Comparison of ENCODE assay signal across 8 cellular contexts in genomic region chr12:56315256-56315625, GRCh38. TPM values are rescaled to one million over a fixed set of nuclear protein-coding genes. Genes with fewer than 3 reads are reported as not detected.
A peak's percentile ranks its signal among the peaks of the same experiment; 100 is the strongest.
DNase-seq lines count a peak whose midpoint lies in the region; ATAC-seq and TF ChIP-seq lines count a peak whose summit lies in the region.

No MANE protein-coding gene starts in this region.

- intact Hi-C loops in heart right ventricle (cut with DNase I) (loop anchor here in 5 of 10 donors (5.0 to 10.0 kb wide), 2 partner anchors 42 to 150 kb away; partner anchors contain the start of gene SPRYD4 (in 4 of the 5)), Right ventricle myocardium inferior (cut with DNase I) (no loop called here), gastrocnemius medialis (cut with DNase I; ENCODE audit: low total_unique reads) (loop anchor here (5.0 kb wide), 2 partner anchors 152 to 198 kb away; partner anchors contain the start of genes RPL41, SPRYD4 and ZC3H10)

- H3K36me3 ChIP-seq in heart right ventricle (peaks cover 0 to 74% (median 38%) of the 10 kb centered on the region in 9 donors), gastrocnemius medialis (peaks cover 0 to 53% of the 10 kb centered on the region in 2 donors)

- TF ChIP-seq CTCF in heart right ventricle (IDR thresholded peaks at IDR 0.05), result no peak
- TF ChIP-seq CTCF in gastrocnemius medialis (IDR thresholded peaks at IDR 0.05 in 4 of 5, conservative IDR thresholded peaks at IDR 0.05 in 1 of 5), result no peak

- in situ Hi-C loops in gastrocnemius medialis (cut with MboI; ENCODE audit: low sequenced_read_pairs in 4 of 4), result no loop called here

- H3K4me3 Mint-ChIP-seq in activated naive CD8-positive, alpha-beta T cell treated with anti-CD3 and anti-CD28 coated beads for 36 hours, result peak overlapping the region; percentile 98

- peak in 6 of 8 donors; percentile 0 to 6 (median 2) for ATAC-seq in heart right ventricle
- no peak for ATAC-seq in Right ventricle myocardium inferior
- no peak for ATAC-seq in gastrocnemius medialis
- ATAC-seq in HG03097 (IDR thresholded peaks at IDR 0.05; ENCODE audit: low FRiP score, unreplicated experiment), result no peak
- ATAC-seq in HG03354 (IDR thresholded peaks at IDR 0.05; ENCODE audit: poor library complexity, severe bottlenecking, unreplicated experiment), result no peak
- no peak for ATAC-seq in GM19324 (IDR thresholded peaks at IDR 0.05; ENCODE audit: low FRiP score, unreplicated experiment)

- H3K4me1 Mint-ChIP-seq in activated naive CD8-positive, alpha-beta T cell treated with anti-CD3 and anti-CD28 coated beads for 36 hours, result peaks cover 17% of the 10 kb centered on the region

- H3K36me3 Mint-ChIP-seq in activated naive CD8-positive, alpha-beta T cell treated with anti-CD3 and anti-CD28 coated beads for 36 hours, result peaks cover 24% of the 10 kb centered on the region

- H3K27me3 ChIP-seq in heart right ventricle (no peaks in the 10 kb centered on the region), gastrocnemius medialis (no peaks in the 10 kb centered on the region)

- peak overlapping the region; percentile 88 to 98 (median 94) for H3K27ac ChIP-seq in heart right ventricle
- peak overlapping the region; percentile 96 to 99 (median 96) for H3K27ac ChIP-seq in gastrocnemius medialis

- no peaks in the 10 kb centered on the region for H3K27me3 Mint-ChIP-seq in activated naive CD8-positive, alpha-beta T cell treated with anti-CD3 and anti-CD28 coated beads for 36 hours

- no peak for TF ChIP-seq POLR2A in gastrocnemius medialis (IDR thresholded peaks at IDR 0.05)

- WGBS in heart right ventricle, 2 donors, result 2 to 3% methylated on average over 11 of the region's 11 CpGs

- no peaks in the 10 kb centered on the region for H3K9me3 Mint-ChIP-seq in activated naive CD8-positive, alpha-beta T cell treated with anti-CD3 and anti-CD28 coated beads for 36 hours

- H3K27ac Mint-ChIP-seq in activated naive CD8-positive, alpha-beta T cell treated with anti-CD3 and anti-CD28 coated beads for 36 hours, result peak overlapping the region; percentile 97

- H3K9me3 ChIP-seq in heart right ventricle, result no peaks in the 10 kb centered on the region
- H3K9me3 ChIP-seq in gastrocnemius medialis, result no peaks in the 10 kb centered on the region

- peak in 1 of 2 donors; percentile 11 for DNase-seq in heart right ventricle
- DNase-seq in Right ventricle myocardium inferior (ENCODE audit: missing footprints), result no peak
- DNase-seq in activated naive CD8-positive, alpha-beta T cell treated with anti-CD3 and anti-CD28 coated beads for 36 hours, result no peak
- DNase-seq in gastrocnemius medialis, result no peak

- H3K4me3 ChIP-seq in heart right ventricle, result peak overlapping the region; percentile 61 to 99 (median 94)
- peak overlapping the region; percentile 100 for H3K4me3 ChIP-seq in iPS-11a (ENCODE audit: low read depth, low read length)
- peak overlapping the region; percentile 91 to 99 (median 98) for H3K4me3 ChIP-seq in gastrocnemius medialis

- H3K4me1 ChIP-seq in heart right ventricle, result peaks cover 7 to 23% (median 16%) of the 10 kb centered on the region in 9 donors
- peaks cover 19 to 20% of the 10 kb centered on the region in 2 donors for H3K4me1 ChIP-seq in gastrocnemius medialis

RNA-seq across cellular contexts. Expression of gene CNPY2, which starts 0.5 kb away (rescaled TPM):
- total RNA-seq in heart right ventricle, result 10 to 100 TPM; 22.3 to 51.0 (median 38.7) TPM
- 10 to 100 TPM; 76.2 to 88.2 TPM for polyA plus RNA-seq in heart right ventricle
- total RNA-seq in Right ventricle myocardium inferior, result 36.5 TPM
- total RNA-seq in activated naive CD8-positive, alpha-beta T cell treated with anti-CD3 and anti-CD28 coated beads for 36 hours, result 100 to 1,000 TPM; 133 to 142 TPM
- 10 to 100 TPM; 21.7 to 59.1 (median 28.4) TPM for total RNA-seq in gastrocnemius medialis

RNA-seq across cellular contexts. Expression of gene CS, which starts 15.1 kb away (rescaled TPM):
- total RNA-seq in heart right ventricle, result 100 to 1,000 TPM; 601 to 991 (median 877) TPM
- polyA plus RNA-seq in heart right ventricle, result 100 to 1,000 TPM; 154 to 192 TPM
- total RNA-seq in Right ventricle myocardium inferior, result 799 TPM
- 100 to 1,000 TPM; 288 to 311 TPM for total RNA-seq in activated naive CD8-positive, alpha-beta T cell treated with anti-CD3 and anti-CD28 coated beads for 36 hours
- total RNA-seq in gastrocnemius medialis, result 100 to 1,000 TPM; 211 to 359 (median 271) TPM

RNA-seq across cellular contexts. Expression of gene PAN2, which starts 18.6 kb away (rescaled TPM):
- total RNA-seq in heart right ventricle, result 10 to 100 TPM; 23.6 to 64.4 (median 38.1) TPM
- 10 to 100 TPM; 20.6 to 85.3 TPM for polyA plus RNA-seq in heart right ventricle
- 45.1 TPM for total RNA-seq in Right ventricle myocardium inferior
- total RNA-seq in activated naive CD8-positive, alpha-beta T cell treated with anti-CD3 and anti-CD28 coated beads for 36 hours, result 10 to 100 TPM; 32.3 to 34.5 TPM
- total RNA-seq in gastrocnemius medialis, result 10 to 100 TPM in 2 of 4 donors, 1 to 10 TPM in 2; 7.8 to 33.0 (median 11.6) TPM

RNA-seq across cellular contexts. Expression of gene IL23A, which starts 23.4 kb away (rescaled TPM):
- total RNA-seq in heart right ventricle (under 1 TPM in 5 of 10 donors, not detected in 5; 0.23 to 0.57 (median 0.44) TPM), Right ventricle myocardium inferior (not detected), gastrocnemius medialis (not detected)
- under 1 TPM in 1 of 2 donors, not detected in 1; 0.20 TPM for polyA plus RNA-seq in heart right ventricle
- 10 to 100 TPM; 20.9 to 22.9 TPM for total RNA-seq in activated naive CD8-positive, alpha-beta T cell treated with anti-CD3 and anti-CD28 coated beads for 36 hours

RNA-seq across cellular contexts. Expression of gene STAT2, which starts 44.7 kb away (rescaled TPM):
- 100 to 1,000 TPM in 1 of 10 donors, 10 to 100 TPM in 9; 30.8 to 107 (median 38.7) TPM for total RNA-seq in heart right ventricle
- polyA plus RNA-seq in heart right ventricle, result 10 to 100 TPM; 16.9 to 52.6 TPM
- total RNA-seq in Right ventricle myocardium inferior, result 31.6 TPM
- 100 to 1,000 TPM; 101 to 102 TPM for total RNA-seq in activated naive CD8-positive, alpha-beta T cell treated with anti-CD3 and anti-CD28 coated beads for 36 hours
- 10 to 100 TPM; 21.0 to 33.2 (median 27.4) TPM for total RNA-seq in gastrocnemius medialis

Comparison
In these comparisons a context has a peak if more than half of its experiments do, and no peak if none do; other contexts are left out.
1. ATAC-seq: peak in heart right ventricle (6 of 8); none in Right ventricle myocardium inferior (single experiment), gastrocnemius medialis (0 of 2), HG03097 (single experiment), HG03354 (single experiment) and GM19324 (single experiment).
2. Peak in every context shown above with its lines, with median percentiles within 50 percentile points of each other: H3K4me3 ChIP-seq.